In genomic region chr2:120365236-120365793, GRCh38 we compare ENCODE assay signal across 35 cellular contexts. TPM values are rescaled to one million over a fixed set of nuclear protein-coding genes. Genes with fewer than 3 reads are reported as not detected.
"Had no signal": no experiment of that assay in that cellular context is flagged by ENCODE, and none has a peak within 500 bp of the region (broad histone marks: within the 10 kb centered on the region; RNA-seq: fewer than 3 reads in every experiment).

No MANE protein-coding gene starts in this region.

- H3K36me3 ChIP-seq: ascending aorta, cardiac muscle cell, MG63 had no signal

- H3K27ac ChIP-seq: ascending aorta, cardiac muscle cell, VCaP had no signal

- DNase-seq: activated CD4-positive, alpha-beta T cell treated with anti-CD3 and anti-CD28 coated beads, Interleukin-2, amount 10 ng/mL, durations not matched to agents 24 days and 14 days; activated CD4-positive, alpha-beta T cell treated with anti-CD3 and anti-CD28 coated beads, Interleukin-2, amount 50 U/mL, for 4 hours; activated CD4-positive, CD25-positive, alpha-beta regulatory T cell; activated CD8-positive, alpha-beta T cell treated with anti-CD3 and anti-CD28 coated beads for 36 hours; activated effector memory CD4-positive, alpha-beta T cell treated with anti-CD3 and anti-CD28 coated beads, Interleukin-2, amount 50 U/mL, for 16 hours; activated naive CD4-positive, alpha-beta T cell; activated naive CD4-positive, alpha-beta T cell treated with anti-CD3 and anti-CD28 coated beads, Interleukin-2, amount 50 U/mL, for 16 hours; activated naive CD8-positive, alpha-beta T cell treated with anti-CD3 and anti-CD28 coated beads for 36 hours; activated T-cell treated with anti-CD3 and anti-CD28 coated beads, Interleukin-2, amount 50 U/mL, for 1 hour; activated T-cell treated with anti-CD3 and anti-CD28 coated beads, Interleukin-2, amount 50 U/mL, for 72 hours; amniotic stem cell; Kasumi-1; KG1; MG63; NCI-H1048; NCI-H1105 treated with DMSO at 0.1 percent for 48 hours; NCI-H1436; NCI-H1694; NCI-H1930; NCI-H2081 treated with DMSO at 0.1 percent for 48 hours; NCI-H226; NCI-H446 treated with DMSO at 0.1 percent for 48 hours; NCI-H524 treated with DMSO at 0.1 percent for 48 hours; SIG-M5; T-helper 1 cell; T-helper 2 cell; T-helper 9 cell had no signal

- ATAC-seq: activated CD8-positive, alpha-beta T cell treated with anti-CD3 and anti-CD28 coated beads for 36 hours; activated T-cell treated with anti-CD3 and anti-CD28 coated beads, Interleukin-2, amount 50 U/mL, for 72 hours; activated T-helper 17 cell treated with anti-CD3 and anti-CD28 coated beads, Interleukin-2, amount 50 U/mL, for 72 hours; Panc1; SK-N-SH treated with all-trans-retinoic acid at 6 μM for 48 hours had no signal

- H3K4me3 ChIP-seq: ascending aorta, cardiac muscle cell, MG63 had no signal

- H3K27me3 ChIP-seq: ascending aorta, MG63 had no signal

- H3K9me3 ChIP-seq: ascending aorta, MG63 had no signal

RNA-seq across cellular contexts. Expression of gene INHBB, which starts 19.4 kb away (rescaled TPM):
- total RNA-seq: activated CD4-positive, alpha-beta T cell treated with anti-CD3 and anti-CD28 coated beads, Interleukin-2, amount 10 ng/mL, durations not matched to agents 24 days and 14 days; activated CD8-positive, alpha-beta memory T cell treated with anti-CD3 and anti-CD28 coated beads for 36 hours; activated CD8-positive, alpha-beta T cell treated with anti-CD3 and anti-CD28 coated beads for 36 hours; activated naive CD8-positive, alpha-beta T cell treated with anti-CD3 and anti-CD28 coated beads for 36 hours; activated T-cell treated with anti-CD3 and anti-CD28 coated beads, Interleukin-2, amount 50 U/mL, for 72 hours; activated T-helper 17 cell treated with anti-CD3 and anti-CD28 coated beads, Interleukin-2, amount 50 U/mL, for 72 hours; cardiac muscle cell; SK-MEL-5 had no signal
- polyA plus RNA-seq: cardiac muscle cell had no signal
